Comparison of ENCODE assay signal across 10 cellular contexts in the genomic region with DNA sequence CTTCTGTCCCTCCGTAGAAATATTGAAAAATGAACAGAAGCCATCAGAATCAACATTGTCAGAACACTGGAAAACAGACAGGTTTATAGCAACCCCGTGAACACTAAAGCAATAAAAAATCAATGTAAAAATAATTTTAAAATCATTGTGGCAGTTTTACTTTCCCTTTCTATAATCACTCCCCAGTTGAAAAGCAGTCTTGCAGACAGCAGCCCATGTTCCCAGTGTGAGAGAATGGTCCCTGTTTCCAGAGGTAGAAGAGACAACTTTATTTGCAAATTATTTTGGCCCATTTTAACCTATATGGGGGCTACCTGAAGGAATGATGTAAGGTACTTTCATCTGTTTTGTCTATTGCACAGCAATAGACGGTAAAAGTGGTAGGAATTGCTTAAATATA.
"Had no signal": no experiment of that assay in that cellular context is flagged by ENCODE, and none has a peak within 500 bp of the region (broad histone marks: within the 10 kb centered on the region; RNA-seq: fewer than 3 reads in every experiment).

No MANE protein-coding gene starts in this region.

- H3K36me3 ChIP-seq: HAP-1 had no signal

- FAIRE-seq: H1, K562 had no signal

- H3K4me1 ChIP-seq: HAP-1 had no signal

- DNase-seq: H7, HFFc6, IMR-90, KG1 had no signal

- H3K9me3 ChIP-seq: HAP-1 had no signal

- H2AFZ ChIP-seq: GM23338 had no signal

- ATAC-seq: GM23338, HCT116, K562 had no signal

- H3K4me3 ChIP-seq: GM23338, HAP-1, K562 had no signal

- H3K4me2 ChIP-seq: GM23338 had no signal

- H3K27ac ChIP-seq: HL-60 had no signal
